ENCODE assay signal across 17 cellular contexts in the genomic region with DNA sequence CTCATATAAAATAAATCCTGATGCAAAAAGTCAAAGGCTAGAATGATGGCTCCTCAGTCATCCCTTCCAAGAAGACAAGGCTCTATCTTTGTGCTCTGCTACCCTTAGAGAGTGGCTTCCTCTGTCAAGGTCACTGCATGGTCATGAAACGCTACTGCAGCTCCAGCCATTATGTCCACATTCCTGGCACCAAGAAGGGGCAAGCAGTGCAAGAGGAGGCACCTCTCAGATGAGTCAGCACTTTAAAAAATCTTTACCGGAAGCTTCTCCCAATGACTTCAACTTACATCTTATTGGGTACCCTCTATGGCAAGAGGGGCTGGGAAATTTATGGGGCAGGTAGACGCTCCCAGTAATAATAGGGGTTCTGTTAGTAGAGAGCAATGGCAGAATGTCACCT.
"Had no signal": no experiment of that assay in that cellular context is flagged by ENCODE, and none has a peak within 500 bp of the region (broad histone marks: within the 10 kb centered on the region; RNA-seq: fewer than 3 reads in every experiment).

No MANE protein-coding gene starts in this region.

- H3K36me3 ChIP-seq: breast epithelium, right atrium auricular region, suprapubic skin had no signal

- H3K9me3 ChIP-seq: breast epithelium, right atrium auricular region, suprapubic skin had no signal

- H3K79me2 ChIP-seq: hepatocyte had no signal

- H3K4me2 ChIP-seq: hepatocyte had no signal

- H2AFZ ChIP-seq: hepatocyte had no signal

- DNase-seq: activated CD4-positive, alpha-beta T cell treated with anti-CD3 and anti-CD28 coated beads, Interleukin-2, amount 50 U/mL, for 4 hours; activated effector memory CD4-positive, alpha-beta T cell treated with anti-CD3 and anti-CD28 coated beads, Interleukin-2, amount 50 U/mL, for 16 hours; activated naive CD4-positive, alpha-beta T cell treated with anti-CD3 and anti-CD28 coated beads, Interleukin-2, amount 50 U/mL, for 16 hours; activated T-cell treated with anti-CD3 and anti-CD28 coated beads, Interleukin-2, amount 50 U/mL, for 72 hours; effector CD4-positive, alpha-beta T cell; islet precursor cell; occipital lobe; small intestine; stimulated activated CD4-positive, alpha-beta T cell treated with anti-CD3 and anti-CD28 coated beads, Interleukin-15, amount 100 ng/mL, for 24 hours; stimulated activated CD4-positive, alpha-beta T cell treated with anti-CD3 and anti-CD28 coated beads, Interleukin-2, amount 100 ng/mL, for 48 hours; T-helper 2 cell; trophoblast cell had no signal

- H3K27me3 ChIP-seq: breast epithelium, hepatocyte, right atrium auricular region, suprapubic skin had no signal

- ATAC-seq: activated T-cell treated with anti-CD3 and anti-CD28 coated beads, Interleukin-2, amount 50 U/mL, for 72 hours had no signal

- FAIRE-seq: astrocyte, small intestine had no signal

- H3K27ac ChIP-seq: hepatocyte, right atrium auricular region, suprapubic skin had no signal

- H3K4me1 ChIP-seq: breast epithelium, right atrium auricular region, suprapubic skin had no signal

- H3K4me3 ChIP-seq: breast epithelium, hepatocyte, right atrium auricular region, suprapubic skin had no signal
